Comparison of ENCODE assay signal across 11 cellular contexts in the genomic region with DNA sequence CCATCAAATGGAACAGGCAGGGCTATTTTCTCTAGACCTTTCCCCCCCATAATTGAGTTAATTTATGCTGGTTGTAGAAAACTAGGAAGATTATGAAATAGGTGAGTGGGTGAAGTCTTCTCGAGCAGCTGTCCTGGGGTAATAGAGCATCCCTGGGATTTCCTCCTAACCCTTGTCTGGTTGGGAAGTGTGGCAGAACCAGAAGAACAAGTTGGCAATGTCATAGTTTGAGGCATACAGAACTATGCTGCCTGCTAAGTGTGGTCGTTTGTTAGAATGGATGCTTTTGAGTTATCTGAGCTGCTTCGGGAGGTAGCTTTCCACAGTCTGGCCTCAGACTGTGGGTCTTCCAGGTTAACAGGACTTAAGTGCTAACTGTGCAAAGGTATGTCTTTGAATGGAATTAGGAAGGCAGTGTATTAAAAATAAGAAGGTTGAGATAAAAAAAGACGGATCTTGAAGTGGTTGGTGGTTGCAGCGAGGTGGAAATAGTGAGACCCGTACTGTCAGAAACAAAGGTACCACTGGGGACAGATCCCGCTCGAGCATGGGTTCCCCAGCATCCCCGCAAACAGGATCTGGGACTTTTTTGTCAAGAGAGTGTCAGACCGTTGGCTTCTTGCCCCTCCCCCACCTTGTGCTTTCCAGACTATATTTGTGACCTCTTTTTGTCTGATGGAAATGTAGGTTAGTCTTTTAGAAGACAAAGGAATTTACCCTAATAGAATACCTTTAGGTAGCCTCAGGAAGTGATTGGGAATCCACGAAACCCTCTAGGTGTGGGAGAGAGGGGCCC. TPM values are rescaled to one million over a fixed set of nuclear protein-coding genes. Genes with fewer than 3 reads are reported as not detected.
DNase-seq lines count a peak whose midpoint lies in the region; ATAC-seq and TF ChIP-seq lines count a peak whose summit lies in the region.
"Had no signal": no experiment of that assay in that cellular context is flagged by ENCODE, and none has a peak within 500 bp of the region (broad histone marks: within the 10 kb centered on the region; RNA-seq: fewer than 3 reads in every experiment).

No MANE protein-coding gene starts in this region.

- peaks cover 78% of the 10 kb centered on the region for H3K4me1 Mint-ChIP-seq in activated CD4-positive, alpha-beta memory T cell treated with anti-CD3 and anti-CD28 coated beads for 36 hours (ENCODE audit: low read depth)
- peaks cover 75% of the 10 kb centered on the region for H3K4me1 Mint-ChIP-seq in activated CD4-positive, alpha-beta memory T cell treated with anti-CD3 and anti-CD28 coated beads, Interleukin-2, amount 10 ng/mL, durations not matched to agents 7 days and 5 days
- peaks cover 76% of the 10 kb centered on the region for H3K4me1 Mint-ChIP-seq in stimulated activated memory B cell treated with anti-CD40 and anti-IgM and Interleukin-4, amounts not matched to agents 10 μg/mL and 1 μg/mL and 100 μg/mL, for 72 hours

- peak overlapping the region; percentile 16 for H3K27ac Mint-ChIP-seq in activated CD4-positive, alpha-beta memory T cell treated with anti-CD3 and anti-CD28 coated beads for 36 hours
- H3K27ac Mint-ChIP-seq in activated CD4-positive, alpha-beta memory T cell treated with anti-CD3 and anti-CD28 coated beads, Interleukin-2, amount 10 ng/mL, durations not matched to agents 7 days and 5 days: no peak overlapping the region
- peak overlapping the region; percentile 2 for H3K27ac Mint-ChIP-seq in stimulated activated memory B cell treated with anti-CD40 and anti-IgM and Interleukin-4, amounts not matched to agents 10 μg/mL and 1 μg/mL and 100 μg/mL, for 72 hours

- H3K79me2 ChIP-seq in OCI-LY7 (ENCODE audit: insufficient read depth, low read depth, low read length): peaks cover 89% of the 10 kb centered on the region

- no peaks in the 10 kb centered on the region for H3K27me3 Mint-ChIP-seq in activated CD4-positive, alpha-beta memory T cell treated with anti-CD3 and anti-CD28 coated beads for 36 hours
- no peaks in the 10 kb centered on the region for H3K27me3 Mint-ChIP-seq in activated CD4-positive, alpha-beta memory T cell treated with anti-CD3 and anti-CD28 coated beads, Interleukin-2, amount 10 ng/mL, durations not matched to agents 7 days and 5 days
- H3K27me3 Mint-ChIP-seq in stimulated activated memory B cell treated with anti-CD40 and anti-IgM and Interleukin-4, amounts not matched to agents 10 μg/mL and 1 μg/mL and 100 μg/mL, for 72 hours: no peaks in the 10 kb centered on the region

- peaks cover 35% of the 10 kb centered on the region for H4K20me1 ChIP-seq in OCI-LY7 (ENCODE audit: insufficient read depth, low read length)

- H3K9me3 Mint-ChIP-seq in activated CD4-positive, alpha-beta memory T cell treated with anti-CD3 and anti-CD28 coated beads for 36 hours: no peaks in the 10 kb centered on the region
- no peaks in the 10 kb centered on the region for H3K9me3 Mint-ChIP-seq in activated CD4-positive, alpha-beta memory T cell treated with anti-CD3 and anti-CD28 coated beads, Interleukin-2, amount 10 ng/mL, durations not matched to agents 7 days and 5 days
- H3K9me3 Mint-ChIP-seq in stimulated activated memory B cell treated with anti-CD40 and anti-IgM and Interleukin-4, amounts not matched to agents 10 μg/mL and 1 μg/mL and 100 μg/mL, for 72 hours: no peaks in the 10 kb centered on the region

- no peak for TF ChIP-seq CTCF in OCI-LY7 (conservative IDR thresholded peaks at IDR 0.05; ENCODE audit: low read length)
- no peak for TF ChIP-seq CTCF in epithelial cell of esophagus (IDR thresholded peaks at IDR 0.05; ENCODE audit: insufficient read depth, low read depth, low read length, missing control alignments)

- no peaks in the 10 kb centered on the region for H3K9me2 ChIP-seq in OCI-LY7 (ENCODE audit: insufficient read depth, low read length)

- peaks cover 44% of the 10 kb centered on the region for H3K4me1 ChIP-seq in OCI-LY7 (ENCODE audit: insufficient read depth, low read length, poor library complexity, severe bottlenecking)

- H3K4me3 Mint-ChIP-seq in activated CD4-positive, alpha-beta memory T cell treated with anti-CD3 and anti-CD28 coated beads for 36 hours: no peak overlapping the region
- H3K4me3 Mint-ChIP-seq in activated CD4-positive, alpha-beta memory T cell treated with anti-CD3 and anti-CD28 coated beads, Interleukin-2, amount 10 ng/mL, durations not matched to agents 7 days and 5 days: no peak overlapping the region
- H3K4me3 Mint-ChIP-seq in stimulated activated memory B cell treated with anti-CD40 and anti-IgM and Interleukin-4, amounts not matched to agents 10 μg/mL and 1 μg/mL and 100 μg/mL, for 72 hours: no peak overlapping the region

- POLR2A ChIA-PET in activated CD4-positive, alpha-beta memory T cell treated with anti-CD3 and anti-CD28 coated beads for 36 hours (lab: Charles Lee): interaction anchor here (1.1 to 2.8 kb wide), 2 partner anchors 45 to 50 kb away, joined by 3 to 8 read pairs; no protein-coding TSS in a partner anchor
- POLR2A ChIA-PET in activated CD4-positive, alpha-beta memory T cell treated with anti-CD3 and anti-CD28 coated beads, Interleukin-2, amount 10 ng/mL, durations not matched to agents 7 days and 5 days (lab: Charles Lee): interaction anchor here (0.8 to 2.4 kb wide), 2 partner anchors 81 to 106 kb away, joined by 3 to 8 read pairs; a partner anchor contains a TSS
- POLR2A ChIA-PET in OCI-LY7 (lab: Charles Lee): interaction anchor here (0.6 kb wide), 1 partner anchor 40 kb away, joined by 3 read pairs; no protein-coding TSS in a partner anchor

- no peak overlapping the region for H3K27ac ChIP-seq in OCI-LY7 (ENCODE audit: low read depth, low read length, poor library complexity, severe bottlenecking)
- H3K27ac ChIP-seq: stomach had no signal

- DNase-seq in activated CD4-positive, alpha-beta memory T cell treated with anti-CD3 and anti-CD28 coated beads for 36 hours: no peak
- no peak for DNase-seq in activated CD4-positive, alpha-beta memory T cell treated with anti-CD3 and anti-CD28 coated beads, Interleukin-2, amount 10 ng/mL, durations not matched to agents 7 days and 5 days
- DNase-seq in OCI-LY7 (ENCODE audit: low spot score) (no peak), epithelial cell of esophagus (ENCODE audit: low read depth) (peak; percentile 87), SW 1271 (lab: John Stamatoyannopoulos, UW) (no peak), C1 segment of cervical spinal cord (lab: John Stamatoyannopoulos, UW) (no peak)
- DNase-seq in stimulated activated naive CD4-positive, alpha-beta T cell treated with Interleukin-2 at 50 U/mL for 16 hours (lab: John Stamatoyannopoulos, UW): no peak
- DNase-seq: GDM1, NCI-H1436, stomach had no signal

- H2AFZ ChIP-seq in OCI-LY7 (ENCODE audit: low read length): no peak overlapping the region

- CTCF ChIA-PET in activated CD4-positive, alpha-beta memory T cell treated with anti-CD3 and anti-CD28 coated beads for 36 hours (lab: Charles Lee): interaction anchor here (3.7 kb wide), 1 partner anchor 80 kb away, joined by 21 read pairs; no protein-coding TSS in a partner anchor
- CTCF ChIA-PET in activated CD4-positive, alpha-beta memory T cell treated with anti-CD3 and anti-CD28 coated beads, Interleukin-2, amount 10 ng/mL, durations not matched to agents 7 days and 5 days (lab: Charles Lee): interaction anchor here (5.5 kb wide), 1 partner anchor 44 kb away, joined by 33 read pairs; no protein-coding TSS in a partner anchor
- CTCF ChIA-PET in OCI-LY7 (lab: Charles Lee; ENCODE audit: unreplicated experiment): no interaction called here

- no TSS peak for BruUV-seq in OCI-LY7 (replicated peaks; lab: Mats Ljungman, UMichigan)

- peak overlapping the region; percentile 94 for H3K4me2 ChIP-seq in OCI-LY7 (ENCODE audit: low read length)

- H3K9me3 ChIP-seq in OCI-LY7 (ENCODE audit: low read length): peaks cover 5% of the 10 kb centered on the region; the same call in 1 of the 2 replicates
- H3K9me3 ChIP-seq: stomach had no signal

- intact Hi-C loops in activated CD4-positive, alpha-beta memory T cell treated with anti-CD3 and anti-CD28 coated beads for 36 hours (cut with micrococcal nuclease): loop anchor here (5.0 to 10.0 kb wide), 4 partner anchors 87 to 377 kb away; a partner anchor contains a TSS
- intact Hi-C loops in OCI-LY7 (cut with micrococcal nuclease; ENCODE audit: unreplicated experiment): loop anchor here (5.0 to 10.0 kb wide), 3 partner anchors 65 to 255 kb away; a partner anchor contains a TSS

- H3K36me3 Mint-ChIP-seq in activated CD4-positive, alpha-beta memory T cell treated with anti-CD3 and anti-CD28 coated beads for 36 hours: peaks cover 9% of the 10 kb centered on the region
- H3K36me3 Mint-ChIP-seq in activated CD4-positive, alpha-beta memory T cell treated with anti-CD3 and anti-CD28 coated beads, Interleukin-2, amount 10 ng/mL, durations not matched to agents 7 days and 5 days (ENCODE audit: low read depth): peaks cover 37% of the 10 kb centered on the region
- no peaks in the 10 kb centered on the region for H3K36me3 Mint-ChIP-seq in stimulated activated memory B cell treated with anti-CD40 and anti-IgM and Interleukin-4, amounts not matched to agents 10 μg/mL and 1 μg/mL and 100 μg/mL, for 72 hours

- peak overlapping the region; percentile 7 for H3K4me3 ChIP-seq in OCI-LY7 (ENCODE audit: low read depth, low read length, poor library complexity, severe bottlenecking)
- H3K4me3 ChIP-seq in epithelial cell of esophagus (ENCODE audit: low read length): no peak overlapping the region
- H3K4me3 ChIP-seq: stomach had no signal

- ATAC-seq in stimulated activated memory B cell treated with anti-CD40 and anti-IgM and Interleukin-4, amounts not matched to agents 10 μg/mL and 1 μg/mL and 100 μg/mL, for 72 hours: no peak

- H3K36me3 ChIP-seq in OCI-LY7 (ENCODE audit: insufficient read depth, low read length): peaks cover 45% of the 10 kb centered on the region
- H3K36me3 ChIP-seq: stomach had no signal

RNA-seq across cellular contexts. Expression of a gene that starts 4.0 kb away (rescaled TPM):
- total RNA-seq in activated CD4-positive, alpha-beta memory T cell treated with anti-CD3 and anti-CD28 coated beads for 36 hours: 100 to 1,000 TPM; 114 TPM
- 100 to 1,000 TPM; 109 to 113 TPM for total RNA-seq in activated CD4-positive, alpha-beta memory T cell treated with anti-CD3 and anti-CD28 coated beads, Interleukin-2, amount 10 ng/mL, durations not matched to agents 7 days and 5 days
- 62.8 and 73.4 TPM in 2 replicates for total RNA-seq in OCI-LY7 (2014; rRNA removed; shearing (Covaris generic))
- total RNA-seq in OCI-LY7 (2022): 126 and 156 TPM in 2 replicates
